In the genomic region with DNA sequence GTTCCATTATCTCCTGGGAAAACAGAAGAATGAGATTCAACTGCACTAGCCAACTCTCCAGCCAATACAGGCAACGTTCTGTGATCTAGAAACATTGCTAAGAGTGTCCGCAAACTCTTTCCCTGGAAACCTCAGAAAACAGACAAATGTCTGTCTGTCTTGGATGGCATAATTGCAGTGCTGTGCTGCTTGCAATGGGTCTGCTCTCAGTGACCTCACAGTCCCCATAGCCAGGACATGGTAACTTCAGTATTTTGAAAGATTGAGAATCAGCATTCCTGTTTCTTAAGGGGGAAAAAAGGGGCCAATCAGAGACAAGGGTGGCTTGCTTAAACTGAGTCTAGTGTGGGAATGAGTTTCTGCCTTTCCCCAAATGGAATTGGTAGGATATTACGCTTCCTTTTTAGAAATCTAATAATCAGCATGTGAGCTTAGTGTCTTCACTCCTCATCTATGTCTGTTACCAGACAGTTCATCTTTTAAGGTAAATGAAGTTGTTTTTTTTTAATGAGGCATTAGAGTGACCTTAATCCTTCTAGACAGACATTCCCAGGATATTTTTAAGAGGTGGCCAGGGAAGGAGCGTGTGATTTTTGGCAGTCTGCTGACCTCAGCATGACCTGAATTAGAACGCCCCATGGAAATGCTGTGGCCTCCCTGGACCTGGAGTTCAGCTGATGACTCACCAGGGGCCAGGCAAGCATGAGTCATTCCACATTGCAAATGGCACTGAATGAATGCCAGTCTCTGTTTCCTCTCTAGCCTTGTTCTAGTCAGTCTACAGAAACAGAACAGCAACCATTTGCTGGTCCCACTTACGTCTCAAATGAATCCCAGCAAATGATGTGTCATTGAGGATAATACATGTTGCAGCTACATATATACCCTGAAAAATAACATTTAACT, we compare ENCODE assay signal across 8 cellular contexts.
DNase-seq lines count a peak whose midpoint lies in the region; ATAC-seq and TF ChIP-seq lines count a peak whose summit lies in the region.

No MANE protein-coding gene starts in this region.

- TF ChIP-seq POLR2A in upper lobe of left lung (IDR thresholded peaks at IDR 0.05) = no peak

- H3K27me3 ChIP-seq in SJCRH30 = no peaks in the 10 kb centered on the region
- H3K27me3 ChIP-seq in esophagus (ENCODE audit: control insufficient read depth in 1 of 2, insufficient read depth in 2 of 2, low read length in 2 of 2) = no peaks in the 10 kb centered on the region
- H3K27me3 ChIP-seq in upper lobe of left lung = no peaks in the 10 kb centered on the region

- H3K27ac ChIP-seq in SJCRH30 (peak overlapping the region; percentile 88), esophagus (ENCODE audit: low read depth in 2 of 2, low read length in 1 of 2) (peak overlapping the region; percentile 39 to 66), upper lobe of left lung (no peak overlapping the region)

- H3K9me3 ChIP-seq in SJCRH30 (replicated peaks) (no peaks in the 10 kb centered on the region), esophagus (ENCODE audit: control insufficient read depth in 2 of 2, insufficient read depth in 1 of 2, low read depth in 1 of 2, low read length in 1 of 2) (no peaks in the 10 kb centered on the region), upper lobe of left lung (no peaks in the 10 kb centered on the region)

- 50 to 56% methylated on average over 6 of the region's 6 CpGs for WGBS in esophagus, 2 donors
- WGBS in upper lobe of left lung, 2 donors = 61 to 63% methylated on average over 6 of the region's 6 CpGs

- H3K4me3 ChIP-seq in AG09309 (ENCODE audit: control insufficient read depth, low read depth, low read length) = no peak overlapping the region
- peak overlapping the region; percentile 46 for H3K4me3 ChIP-seq in SJCRH30
- H3K4me3 ChIP-seq in esophagus (ENCODE audit: low read depth in 1 of 2, low read length in 2 of 2) = no peak overlapping the region
- H3K4me3 ChIP-seq in upper lobe of left lung = no peak overlapping the region

- peaks cover 51% of the 10 kb centered on the region for H3K4me1 ChIP-seq in SJCRH30
- H3K4me1 ChIP-seq in esophagus (ENCODE audit: control insufficient read depth in 2 of 2, insufficient read depth in 2 of 2, low read length in 1 of 2) = peaks cover 0 to 6% of the 10 kb centered on the region in 2 donors
- H3K4me1 ChIP-seq in upper lobe of left lung = no peaks in the 10 kb centered on the region

- ATAC-seq in upper lobe of left lung (ENCODE audit: low FRiP score in 2 of 2) (peak; percentile 85 to 86), GM19455 (IDR thresholded peaks at IDR 0.05; ENCODE audit: unreplicated experiment) (no peak)

- TF ChIP-seq EP300 in upper lobe of left lung (IDR thresholded peaks at IDR 0.05) = peak in 1 of 4 donors; percentile 12

- DNase-seq in AG09309 (ENCODE audit: low read depth) (peak; percentile 66), H4 (ENCODE audit: low spot score) (peak; percentile 92), SJCRH30 (peak; percentile 93 to 95), midbrain (lab: John Stamatoyannopoulos, UW) (peak; percentile 73), upper lobe of left lung (peak in 1 of 2 donors; percentile 77), NCI-H510A treated with DMSO at 0.1 percent for 48 hours (lab: John Stamatoyannopoulos, UW) (no peak)

- TF ChIP-seq CTCF in AG09309 (IDR thresholded peaks at IDR 0.05; ENCODE audit: control insufficient read depth, insufficient read depth, low read depth, low read length, missing control alignments) (no peak), upper lobe of left lung (IDR thresholded peaks at IDR 0.05) (no peak)

- H3K36me3 ChIP-seq in SJCRH30 (no peaks in the 10 kb centered on the region), esophagus (ENCODE audit: control insufficient read depth in 2 of 2, insufficient read depth in 2 of 2, low read length in 1 of 2) (no peaks in the 10 kb centered on the region), upper lobe of left lung (no peaks in the 10 kb centered on the region)

Comparison
In these comparisons a context has a peak if more than half of its experiments do, and no peak if none do; other contexts are left out.
1. H3K27ac ChIP-seq: peak in SJCRH30 (single experiment) and esophagus (2 of 2); none in upper lobe of left lung (0 of 4).